20 cellular contexts compared by ENCODE assay signal in the genomic region with DNA sequence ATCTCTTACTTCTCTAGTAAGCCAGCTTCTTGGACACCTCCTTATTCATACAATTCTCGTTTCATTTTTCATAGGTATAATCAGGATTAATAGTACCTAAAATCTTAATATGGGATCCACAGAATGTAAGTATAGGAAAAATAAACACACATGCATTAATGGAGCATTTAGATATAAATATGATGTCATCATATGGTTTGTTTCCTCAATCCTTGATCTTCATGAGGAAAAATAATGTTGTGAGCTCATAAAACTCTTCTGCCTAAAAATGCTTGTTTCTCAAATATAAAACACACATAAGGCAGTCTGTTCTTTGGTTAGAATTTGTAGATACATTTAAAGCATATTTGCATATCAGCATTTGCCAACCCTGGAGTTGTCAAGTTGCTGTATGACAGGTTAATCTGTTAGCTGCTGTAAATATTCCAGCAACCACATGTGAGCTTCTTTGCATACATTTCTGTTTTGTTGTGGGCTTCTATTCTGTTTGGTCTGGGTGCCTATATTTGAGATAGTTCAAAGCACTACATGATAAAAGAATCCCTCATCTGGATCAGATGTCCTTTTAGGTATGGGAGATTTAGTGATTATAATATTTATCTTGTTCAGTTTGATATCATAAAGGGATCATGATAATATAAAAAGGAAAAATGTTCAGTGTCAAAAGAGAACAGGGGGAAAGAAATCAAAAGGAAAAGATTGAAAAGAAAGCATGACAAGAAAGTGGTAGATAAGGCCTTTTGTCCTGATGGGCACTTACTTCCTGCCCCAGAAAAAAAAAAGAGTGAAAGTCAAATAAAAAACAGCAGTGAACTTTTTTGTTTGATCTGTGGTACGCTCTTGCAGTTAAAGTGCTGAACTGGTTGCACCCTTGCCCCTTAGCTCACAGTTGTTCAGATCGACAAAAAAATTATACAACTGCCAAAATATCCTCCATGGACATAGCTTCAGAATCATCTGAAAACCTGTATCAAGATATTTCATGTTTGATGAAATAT.
"Had no signal": no experiment of that assay in that cellular context is flagged by ENCODE, and none has a peak within 500 bp of the region (broad histone marks: within the 10 kb centered on the region; RNA-seq: fewer than 3 reads in every experiment).

No MANE protein-coding gene starts in this region.

- H3K27me3 ChIP-seq: heart right ventricle, transverse colon had no signal

- H3K4me1 ChIP-seq: heart right ventricle, transverse colon had no signal

- H3K27ac ChIP-seq: epithelial cell of prostate, heart right ventricle, transverse colon had no signal

- H3K4me1 Mint-ChIP-seq: activated naive CD8-positive, alpha-beta T cell treated with anti-CD3 and anti-CD28 coated beads, Interleukin-2, amount 50 U/mL, for 24 hours; activated T-helper 17 cell treated with anti-CD3 and anti-CD28 coated beads, Interleukin-2, amount 50 U/mL, for 72 hours; naive B cell had no signal

- H3K4me3 Mint-ChIP-seq: activated naive CD8-positive, alpha-beta T cell treated with anti-CD3 and anti-CD28 coated beads, Interleukin-2, amount 50 U/mL, for 24 hours; activated T-helper 17 cell treated with anti-CD3 and anti-CD28 coated beads, Interleukin-2, amount 50 U/mL, for 72 hours; dendritic cell treated with granulocyte-macrophage colony-stimulating factor and Interleukin-4, amounts not matched to agents 40 ng/mL and 50 ng/mL, for 4 days; effector memory CD8-positive, alpha-beta T cell; naive B cell; T-helper 2 cell treated with Interferon-gamma antibody and Interleukin-4, amounts not matched to agents 5 μg/mL and 100 μg/mL, for 36 hours had no signal

- DNase-seq: activated naive CD4-positive, alpha-beta T cell treated with Interleukin-2 at 50 U/mL for 16 hours; activated naive CD8-positive, alpha-beta T cell treated with anti-CD3 and anti-CD28 coated beads, Interleukin-2, amount 50 U/mL, for 24 hours; aorta; cerebellar nuclear complex; effector memory CD8-positive, alpha-beta T cell; foreskin melanocyte; heart right ventricle; mammary epithelial cell; naive B cell; right cardiac atrium; small intestine; stimulated activated CD4-positive, alpha-beta T cell treated with anti-CD3 and anti-CD28 coated beads, Interleukin-4, amount 100 ng/mL, for 4 hours; stimulated activated CD8-positive, alpha-beta memory T cell treated with anti-CD3 and anti-CD28 coated beads, Interleukin-4, amount 100 ng/mL, for 48 hours; stimulated activated naive CD8-positive, alpha-beta T cell treated with anti-CD3 and anti-CD28 coated beads, Interleukin-15, Interleukin-2, amounts not matched to agents 100 U/mL and 50 U/mL, for 24 hours; transverse colon had no signal

- H3K9me3 Mint-ChIP-seq: activated naive CD8-positive, alpha-beta T cell treated with anti-CD3 and anti-CD28 coated beads, Interleukin-2, amount 50 U/mL, for 24 hours; dendritic cell treated with granulocyte-macrophage colony-stimulating factor and Interleukin-4, amounts not matched to agents 40 ng/mL and 50 ng/mL, for 4 days; T-helper 2 cell treated with Interferon-gamma antibody and Interleukin-4, amounts not matched to agents 5 μg/mL and 100 μg/mL, for 36 hours had no signal

- H3K9me3 ChIP-seq: heart right ventricle, transverse colon had no signal

- H3K27me3 Mint-ChIP-seq: activated naive CD8-positive, alpha-beta T cell treated with anti-CD3 and anti-CD28 coated beads, Interleukin-2, amount 50 U/mL, for 24 hours; activated T-helper 17 cell treated with anti-CD3 and anti-CD28 coated beads, Interleukin-2, amount 50 U/mL, for 72 hours; dendritic cell treated with granulocyte-macrophage colony-stimulating factor and Interleukin-4, amounts not matched to agents 40 ng/mL and 50 ng/mL, for 4 days; effector memory CD8-positive, alpha-beta T cell; naive B cell had no signal

- H3K27ac Mint-ChIP-seq: activated naive CD8-positive, alpha-beta T cell treated with anti-CD3 and anti-CD28 coated beads, Interleukin-2, amount 50 U/mL, for 24 hours; activated T-helper 17 cell treated with anti-CD3 and anti-CD28 coated beads, Interleukin-2, amount 50 U/mL, for 72 hours; dendritic cell treated with granulocyte-macrophage colony-stimulating factor and Interleukin-4, amounts not matched to agents 40 ng/mL and 50 ng/mL, for 4 days; effector memory CD8-positive, alpha-beta T cell; naive B cell; T-helper 2 cell treated with Interferon-gamma antibody and Interleukin-4, amounts not matched to agents 5 μg/mL and 100 μg/mL, for 36 hours had no signal

- H3K4me3 ChIP-seq: heart right ventricle, transverse colon had no signal

- H3K36me3 ChIP-seq: transverse colon had no signal

- ATAC-seq: activated CD4-positive, CD25-positive, alpha-beta regulatory T cell treated with anti-CD3 and anti-CD28 coated beads, Interleukin-2, amount 50 U/mL, for 24 hours; activated naive CD8-positive, alpha-beta T cell treated with anti-CD3 and anti-CD28 coated beads, Interleukin-2, amount 50 U/mL, for 24 hours; activated T-helper 17 cell treated with anti-CD3 and anti-CD28 coated beads, Interleukin-2, amount 50 U/mL, for 72 hours; effector memory CD8-positive, alpha-beta T cell; heart right ventricle; right cardiac atrium; stimulated activated naive CD8-positive, alpha-beta T cell treated with anti-CD3 and anti-CD28 coated beads, Interleukin-15, Interleukin-2, amounts not matched to agents 100 U/mL and 50 U/mL, for 24 hours had no signal

- H3K36me3 Mint-ChIP-seq: naive B cell had no signal
